In the genomic region with DNA sequence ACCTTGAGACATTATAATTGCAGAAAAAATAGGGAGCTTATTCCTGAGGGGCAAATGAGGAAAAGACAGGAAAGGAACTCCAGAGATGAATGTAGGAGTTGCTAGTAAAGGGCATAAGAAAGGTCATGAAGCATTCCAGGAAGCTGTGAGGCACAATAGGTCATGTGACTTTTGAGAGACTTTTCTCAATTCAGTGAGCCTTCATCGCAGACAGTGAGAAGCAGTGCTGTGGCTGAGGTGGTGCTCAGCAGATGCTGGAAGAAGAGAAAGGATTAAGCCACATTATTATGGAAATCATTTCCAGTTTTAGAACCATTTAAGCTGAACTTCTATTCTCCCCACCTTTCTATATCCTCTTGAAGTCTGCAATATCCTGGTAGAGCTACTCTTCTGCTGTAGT, we compare ENCODE assay signal across 1 cellular context.
TF ChIP-seq lines count a peak whose summit lies in the region.

No MANE protein-coding gene starts in this region.

TF ChIP-seq in A549, 52 proteins besides CTCF, POLR2A, EP300 and RAD21 (continued from another document):
- TF ChIP-seq HMGXB4 (CRISPR knock-in tag; IDR thresholded peaks at IDR 0.05; ENCODE audit: borderline replicate concordance): no peak
- no peak for TF ChIP-seq RNF2 (IDR thresholded peaks at IDR 0.05; ENCODE audit: borderline replicate concordance, low read depth)
- no peak for TF ChIP-seq POLR2AphosphoS2 (conservative IDR thresholded peaks at IDR 0.05; ENCODE audit: low read length)
- TF ChIP-seq PHF8 (IDR thresholded peaks at IDR 0.05; ENCODE audit: borderline replicate concordance, low read depth): no peak
- no peak for TF ChIP-seq MAZ (IDR thresholded peaks at IDR 0.05; ENCODE audit: borderline replicate concordance, low read depth, low read length)
- no peak for TF ChIP-seq MYC (IDR thresholded peaks at IDR 0.05; ENCODE audit: borderline replicate concordance, low read length)
- TF ChIP-seq SMC3 (IDR thresholded peaks at IDR 0.05): no peak
- no peak for TF ChIP-seq FOSL2 (IDR thresholded peaks at IDR 0.05)
- no peak for TF ChIP-seq FOSL2 (CRISPR knock-in tag; IDR thresholded peaks at IDR 0.05)
- no peak for TF ChIP-seq MAFK (IDR thresholded peaks at IDR 0.05; ENCODE audit: partially characterized antibody)
